ENCODE assay signal across 15 cellular contexts in genomic region chr1:206463911-206464310, GRCh38.
"Had no signal": no experiment of that assay in that cellular context is flagged by ENCODE, and none has a peak within 500 bp of the region (broad histone marks: within the 10 kb centered on the region; RNA-seq: fewer than 3 reads in every experiment).

No MANE protein-coding gene starts in this region.

- H3K4me1 ChIP-seq: prostate gland had no signal

- H3K9me3 Mint-ChIP-seq: activated T-cell treated with anti-CD3 and anti-CD28 coated beads, Interleukin-2, amount 50 U/mL, for 4 hours; immature natural killer cell; nephron had no signal

- H3K4me3 Mint-ChIP-seq: activated CD8-positive, alpha-beta memory T cell treated with anti-CD3 and anti-CD28 coated beads, Interleukin-2, amount 10 ng/mL, durations not matched to agents 7 days and 5 days; activated T-cell treated with anti-CD3 and anti-CD28 coated beads, Interleukin-2, amount 50 U/mL, for 4 hours; immature natural killer cell; nephron had no signal

- H3K36me3 ChIP-seq: prostate gland had no signal

- DNase-seq: activated CD4-positive, alpha-beta T cell treated with anti-CD3 and anti-CD28 coated beads, Interleukin-2, amount 50 U/mL, for 1 hour; activated CD8-positive, alpha-beta memory T cell treated with anti-CD3 and anti-CD28 coated beads, Interleukin-2, amount 10 ng/mL, durations not matched to agents 7 days and 5 days; activated gamma-delta T cell treated with Interleukin-2 at 50 U/mL for 16 hours; activated T-cell treated with anti-CD3 and anti-CD28 coated beads, Interleukin-2, amount 50 U/mL, for 4 hours; cerebellar nuclear complex; foreskin keratinocyte; immature natural killer cell; lower lobe of right lung; occipital lobe; stimulated activated CD4-positive, alpha-beta T cell treated with anti-CD3 and anti-CD28 coated beads, Interleukin-2, amount 100 ng/mL, for 48 hours; stimulated activated CD8-positive, alpha-beta memory T cell treated with anti-CD3 and anti-CD28 coated beads, Interleukin-4, amount 100 ng/mL, for 48 hours; stomach had no signal

- ATAC-seq: activated CD8-positive, alpha-beta memory T cell treated with anti-CD3 and anti-CD28 coated beads, Interleukin-2, amount 10 ng/mL, durations not matched to agents 7 days and 5 days; lower lobe of right lung had no signal

- H3K27ac ChIP-seq: foreskin keratinocyte, lower lobe of right lung, prostate gland had no signal

- H3K27me3 ChIP-seq: foreskin keratinocyte had no signal

- H3K27me3 Mint-ChIP-seq: activated CD8-positive, alpha-beta memory T cell treated with anti-CD3 and anti-CD28 coated beads, Interleukin-2, amount 10 ng/mL, durations not matched to agents 7 days and 5 days had no signal

- H3K4me3 ChIP-seq: esophagus muscularis mucosa, lower lobe of right lung, prostate gland, stomach had no signal

- H3K9me3 ChIP-seq: esophagus muscularis mucosa, lower lobe of right lung, prostate gland, stomach had no signal

- H3K4me1 Mint-ChIP-seq: immature natural killer cell had no signal
